26 cellular contexts compared by ENCODE assay signal in genomic region chr11:117551761-117552343, GRCh38.
"Had no signal": no experiment of that assay in that cellular context is flagged by ENCODE, and none has a peak within 500 bp of the region (broad histone marks: within the 10 kb centered on the region; RNA-seq: fewer than 3 reads in every experiment).

No MANE protein-coding gene starts in this region.

- H3K36me3 ChIP-seq: esophagus muscularis mucosa, gastroesophageal sphincter, heart left ventricle, left lung, pancreas, stomach, thyroid gland, vagina had no signal

- ATAC-seq: foreskin keratinocyte; gastroesophageal sphincter; heart left ventricle; left lung; naive thymus-derived CD4-positive, alpha-beta T cell; pancreas; sciatic nerve; stimulated activated effector memory CD8-positive, alpha-beta T cell treated with anti-CD3 and anti-CD28 coated beads, Interleukin-12 subunit alpha, Interleukin-12 subunit beta, amount 100 ng/mL, for 72 hours had no signal

- H3K4me3 Mint-ChIP-seq: naive thymus-derived CD4-positive, alpha-beta T cell; nephron; stimulated activated effector memory CD8-positive, alpha-beta T cell treated with anti-CD3 and anti-CD28 coated beads, Interleukin-12 subunit alpha, Interleukin-12 subunit beta, amount 100 ng/mL, for 72 hours had no signal

- H3K9me3 ChIP-seq: esophagus muscularis mucosa, gastroesophageal sphincter, heart left ventricle, left lung, pancreas, stomach, thyroid gland, vagina had no signal

- DNase-seq: effector CD8-positive, alpha-beta T cell; foreskin keratinocyte; kidney; mammary epithelial cell; mesendoderm; midbrain; naive thymus-derived CD4-positive, alpha-beta T cell; occipital lobe; pancreas; stimulated activated CD4-positive, alpha-beta T cell treated with anti-CD3 and anti-CD28 coated beads, Interleukin-2, amount 100 ng/mL, for 24 hours; stimulated activated CD4-positive, alpha-beta T cell treated with anti-CD3 and anti-CD28 coated beads, Interleukin-4, amount 100 ng/mL, for 24 hours; stimulated activated naive CD4-positive, alpha-beta T cell treated with Interleukin-2 at 50 U/mL for 16 hours; stomach; thyroid gland; trophoblast cell had no signal

- H3K4me3 ChIP-seq: dorsolateral prefrontal cortex, esophagus muscularis mucosa, gastroesophageal sphincter, heart left ventricle, hepatocyte, left lung, pancreas, stomach, thyroid gland, vagina had no signal

- H3K36me3 Mint-ChIP-seq: naive thymus-derived CD4-positive, alpha-beta T cell; stimulated activated effector memory CD8-positive, alpha-beta T cell treated with anti-CD3 and anti-CD28 coated beads, Interleukin-12 subunit alpha, Interleukin-12 subunit beta, amount 100 ng/mL, for 72 hours had no signal

- H3K27me3 ChIP-seq: dorsolateral prefrontal cortex, esophagus muscularis mucosa, heart left ventricle, left lung, pancreas, thyroid gland, vagina had no signal

- H3K27ac Mint-ChIP-seq: naive thymus-derived CD4-positive, alpha-beta T cell; nephron; progenitor cell of endocrine pancreas; stimulated activated effector memory CD8-positive, alpha-beta T cell treated with anti-CD3 and anti-CD28 coated beads, Interleukin-12 subunit alpha, Interleukin-12 subunit beta, amount 100 ng/mL, for 72 hours had no signal

- H3K4me1 ChIP-seq: esophagus muscularis mucosa, foreskin keratinocyte, gastroesophageal sphincter, heart left ventricle, left lung, pancreas, stomach, thyroid gland, vagina had no signal

- H3K27ac ChIP-seq: dorsolateral prefrontal cortex, esophagus muscularis mucosa, foreskin keratinocyte, gastroesophageal sphincter, heart left ventricle, hepatocyte, left lung, pancreas, stomach, thyroid gland, vagina had no signal

- H3K4me1 Mint-ChIP-seq: naive thymus-derived CD4-positive, alpha-beta T cell; stimulated activated effector memory CD8-positive, alpha-beta T cell treated with anti-CD3 and anti-CD28 coated beads, Interleukin-12 subunit alpha, Interleukin-12 subunit beta, amount 100 ng/mL, for 72 hours had no signal

- H3K9me3 Mint-ChIP-seq: nephron; stimulated activated effector memory CD8-positive, alpha-beta T cell treated with anti-CD3 and anti-CD28 coated beads, Interleukin-12 subunit alpha, Interleukin-12 subunit beta, amount 100 ng/mL, for 72 hours had no signal
